ENCODE assay signal across 9 cellular contexts in genomic region chr1:27940297-27940696, GRCh38. TPM values are rescaled to one million over a fixed set of nuclear protein-coding genes. Genes with fewer than 3 reads are reported as not detected.
DNase-seq lines count a peak whose midpoint lies in the region; ATAC-seq, FAIRE-seq and TF ChIP-seq lines count a peak whose summit lies in the region.
"Had no signal": no experiment of that assay in that cellular context is flagged by ENCODE, and none has a peak within 500 bp of the region (broad histone marks: within the 10 kb centered on the region; RNA-seq: fewer than 3 reads in every experiment).

No MANE protein-coding gene starts in this region.

- CTCF ChIA-PET in activated B cell treated with CpG ODN at 0.5 μM for 24 hours (lab: Charles Lee) = interaction anchor here (0.7 to 1.4 kb wide), 6 partner anchors 8 to 287 kb away, joined by 3 to 6 read pairs (median 4); no protein-coding TSS in a partner anchor

- H3K4me1 ChIP-seq in mucosa of descending colon (ENCODE audit: low read depth) (peaks cover 4% of the 10 kb centered on the region), testis (peaks cover 6% of the 10 kb centered on the region)

- H3K4me3 Mint-ChIP-seq in HFFc6 (no peak overlapping the region), activated B cell treated with CpG ODN at 0.5 μM for 24 hours (no peak overlapping the region)

- H3K4me3 ChIP-seq in AG09309 (ENCODE audit: control insufficient read depth, low read depth, low read length) = no peak overlapping the region
- no peak overlapping the region for H3K4me3 ChIP-seq in bronchial epithelial cell (ENCODE audit: low read depth, low read length)
- H3K4me3 ChIP-seq in mucosa of descending colon = no peak overlapping the region
- H3K4me3 ChIP-seq in testis = no peak overlapping the region

- H3K27ac Mint-ChIP-seq in HFFc6 = no peak overlapping the region
- no peak overlapping the region for H3K27ac Mint-ChIP-seq in activated B cell treated with CpG ODN at 0.5 μM for 24 hours

- H3K36me3 ChIP-seq in bronchial epithelial cell (ENCODE audit: control insufficient read depth, insufficient read depth, low read length) = no peaks in the 10 kb centered on the region
- no peaks in the 10 kb centered on the region for H3K36me3 ChIP-seq in mucosa of descending colon (ENCODE audit: low read depth)
- H3K36me3 ChIP-seq in testis (ENCODE audit: low read depth, missing control alignments) = no peaks in the 10 kb centered on the region

- DNase-seq in AG09309 (ENCODE audit: low read depth) (no peak), HFFc6 (no peak), activated B cell treated with CpG ODN at 0.5 μM for 24 hours (no peak), bronchial epithelial cell (ENCODE audit: low read depth) (no peak), mucosa of descending colon (peak in 2 of 3 donors; percentile 51 to 77), testis (peak; percentile 36)

- H3K9me3 ChIP-seq in mucosa of descending colon (no peaks in the 10 kb centered on the region), testis (no peaks in the 10 kb centered on the region)

- H3K4me1 Mint-ChIP-seq in HFFc6 (ENCODE audit: low read depth) (peaks cover 2% of the 10 kb centered on the region), activated B cell treated with CpG ODN at 0.5 μM for 24 hours (peaks cover 6% of the 10 kb centered on the region)

- ATAC-seq in activated B cell treated with CpG ODN at 0.5 μM for 24 hours (ENCODE audit: low read depth) (peak; percentile 83), mucosa of descending colon (peak; percentile 62), HG03196 (IDR thresholded peaks at IDR 0.05; ENCODE audit: unreplicated experiment) (no peak), GM21737 (IDR thresholded peaks at IDR 0.05; ENCODE audit: unreplicated experiment) (no peak)

- POLR2A ChIA-PET in activated B cell treated with CpG ODN at 0.5 μM for 24 hours (lab: Charles Lee) = interaction anchor here (0.6 kb wide), 1 partner anchor 41 kb away, joined by 4 read pairs; no protein-coding TSS in a partner anchor

- H3K9me3 Mint-ChIP-seq in HFFc6 (no peaks in the 10 kb centered on the region), activated B cell treated with CpG ODN at 0.5 μM for 24 hours (no peaks in the 10 kb centered on the region)

- H3K27me3 ChIP-seq in bronchial epithelial cell (ENCODE audit: control insufficient read depth, insufficient read depth, low read length) = peaks cover 4% of the 10 kb centered on the region
- H3K27me3 ChIP-seq in testis = no peaks in the 10 kb centered on the region

- no peaks in the 10 kb centered on the region for H3K36me3 Mint-ChIP-seq in HFFc6 (ENCODE audit: low read depth)
- H3K36me3 Mint-ChIP-seq in activated B cell treated with CpG ODN at 0.5 μM for 24 hours (ENCODE audit: low read depth) = no peaks in the 10 kb centered on the region

- 46 to 58% methylated on average over 6 of the region's 6 CpGs for WGBS in testis, 2 donors

- intact Hi-C loops in activated B cell treated with CpG ODN at 0.5 μM for 24 hours (cut with micrococcal nuclease) (loop anchor here (1.0 kb wide), 1 partner anchor 39 kb away; no protein-coding TSS in a partner anchor), mucosa of descending colon (cut with DNase I, micrococcal nuclease) (no loop called here), testis (cut with DNase I; ENCODE audit: low total_unique reads) (no loop called here)

- no peak overlapping the region for H3K27ac ChIP-seq in testis

- H3K27me3 Mint-ChIP-seq in HFFc6 (ENCODE audit: insufficient read depth) = peaks cover 7% of the 10 kb centered on the region
- peaks cover 7% of the 10 kb centered on the region for H3K27me3 Mint-ChIP-seq in activated B cell treated with CpG ODN at 0.5 μM for 24 hours

- no peak for FAIRE-seq in bronchial epithelial cell (lab: Jason Lieb, UNC)
- FAIRE-seq: GM18507 had no signal

- TF ChIP-seq POLR2A in testis (IDR thresholded peaks at IDR 0.05) = no peak

- peak; percentile 43 for TF ChIP-seq CTCF in AG09309 (IDR thresholded peaks at IDR 0.05; ENCODE audit: control insufficient read depth, insufficient read depth, low read depth, low read length, missing control alignments)
- TF ChIP-seq CTCF in HFFc6 (IDR thresholded peaks at IDR 0.05) = peak; percentile 70
- TF ChIP-seq CTCF in activated B cell treated with CpG ODN at 0.5 μM for 24 hours (IDR thresholded peaks at IDR 0.05) = no peak
- TF ChIP-seq CTCF in bronchial epithelial cell (IDR thresholded peaks at IDR 0.05; ENCODE audit: insufficient read depth, low read length, severe bottlenecking) = peak; percentile 23
- TF ChIP-seq CTCF in mucosa of descending colon (IDR thresholded peaks at IDR 0.05) = no peak
- no peak for TF ChIP-seq CTCF in testis (IDR thresholded peaks at IDR 0.05)

RNA-seq across cellular contexts. Expression of gene SMPDL3B, which starts 5.5 kb away (rescaled TPM):
- total RNA-seq in HFFc6 (2021; fragmentation: NEBNext Ultra II Directional; extraction: Animal tissue kit (Norgen Biotek cat#: 25700)) = not detected
- not detected in 2 replicates for total RNA-seq in activated B cell treated with CpG ODN at 0.5 μM for 24 hours
- 2.4 and 2.7 TPM in 2 replicates for total RNA-seq in bronchial epithelial cell
- 10 to 100 TPM; 17.3 to 45.4 (median 30.9) TPM for total RNA-seq in mucosa of descending colon
- 1 to 10 TPM; 2.1 to 2.5 TPM for total RNA-seq in testis
- polyA plus RNA-seq in testis (ENCODE audit: insufficient read depth, low read depth, low replicate concordance) = 2.7 TPM

RNA-seq across cellular contexts. Expression of gene XKR8, which starts 19.5 kb away (rescaled TPM):
- total RNA-seq in HFFc6 (2021; fragmentation: NEBNext Ultra II Directional; extraction: Animal tissue kit (Norgen Biotek cat#: 25700)) = 10 to 100 TPM in 1 of 6 experiments, 1 to 10 TPM in 5; 8.0 to 10.7 (median 9.7) TPM
- 5.1 and 6.1 TPM in 2 replicates for total RNA-seq in activated B cell treated with CpG ODN at 0.5 μM for 24 hours
- 2.4 and 3.2 TPM in 2 replicates for total RNA-seq in bronchial epithelial cell
- 1 to 10 TPM; 8.2 to 9.8 (median 9.1) TPM for total RNA-seq in mucosa of descending colon
- 10 to 100 TPM; 10.9 to 11.7 TPM for total RNA-seq in testis
- 7.8 TPM for polyA plus RNA-seq in testis (ENCODE audit: insufficient read depth, low read depth, low replicate concordance)

RNA-seq across cellular contexts. Expression of gene RPA2, which starts 25.9 kb away (rescaled TPM):
- total RNA-seq in HFFc6 (2021; fragmentation: NEBNext Ultra II Directional; extraction: Animal tissue kit (Norgen Biotek cat#: 25700)) = 10 to 100 TPM; 20.7 to 29.1 (median 23.8) TPM
- total RNA-seq in activated B cell treated with CpG ODN at 0.5 μM for 24 hours (53.7 and 55.1 TPM in 2 replicates), bronchial epithelial cell (20.5 and 25.0 TPM in 2 replicates), mucosa of descending colon (10 to 100 TPM; 14.2 to 20.6 (median 19.2) TPM), testis (10 to 100 TPM; 67.7 to 71.3 TPM)
- 131 TPM for polyA plus RNA-seq in testis (ENCODE audit: insufficient read depth, low read depth, low replicate concordance)

Comparison
In these comparisons a context has a peak if more than half of its experiments do, and no peak if none do; other contexts are left out.
1. DNase-seq: peak in mucosa of descending colon (2 of 3) and testis (single experiment); none in AG09309 (single experiment), HFFc6 (single experiment), activated B cell treated with CpG ODN at 0.5 μM for 24 hours (single experiment) and bronchial epithelial cell (single experiment).
2. CTCF ChIP-seq: peak in AG09309 (single experiment), HFFc6 (single experiment) and bronchial epithelial cell (single experiment); none in activated B cell treated with CpG ODN at 0.5 μM for 24 hours (single experiment), mucosa of descending colon (single experiment) and testis (0 of 3).
3. ATAC-seq: peak in activated B cell treated with CpG ODN at 0.5 μM for 24 hours (single experiment) and mucosa of descending colon (single experiment); none in HG03196 (single experiment) and GM21737 (single experiment).